1 cellular context compared by ENCODE assay signal in genomic region chr22:32623943-32624342, GRCh38.
TF ChIP-seq lines count a peak whose summit lies in the region.

No MANE protein-coding gene starts in this region.

TF ChIP-seq in HEK293, 187 proteins besides CTCF, POLR2A, EP300 and RAD21 (continued from another document):
- TF ChIP-seq, protein P1, sequence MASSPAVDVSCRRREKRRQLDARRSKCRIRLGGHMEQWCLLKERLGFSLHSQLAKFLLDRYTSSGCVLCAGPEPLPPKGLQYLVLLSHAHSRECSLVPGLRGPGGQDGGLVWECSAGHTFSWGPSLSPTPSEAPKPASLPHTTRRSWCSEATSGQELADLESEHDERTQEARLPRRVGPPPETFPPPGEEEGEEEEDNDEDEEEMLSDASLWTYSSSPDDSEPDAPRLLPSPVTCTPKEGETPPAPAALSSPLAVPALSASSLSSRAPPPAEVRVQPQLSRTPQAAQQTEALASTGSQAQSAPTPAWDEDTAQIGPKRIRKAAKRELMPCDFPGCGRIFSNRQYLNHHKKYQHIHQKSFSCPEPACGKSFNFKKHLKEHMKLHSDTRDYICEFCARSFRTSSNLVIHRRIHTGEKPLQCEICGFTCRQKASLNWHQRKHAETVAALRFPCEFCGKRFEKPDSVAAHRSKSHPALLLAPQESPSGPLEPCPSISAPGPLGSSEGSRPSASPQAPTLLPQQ (tag by site-specific recombination; IDR thresholded peaks at IDR 0.05) = peak; percentile 86
- TF ChIP-seq IKZF3 (tag by site-specific recombination; IDR thresholded peaks at IDR 0.05) = peak; percentile 44; the same call in 1 of the 2 replicates
- TF ChIP-seq HIC1 (tag by site-specific recombination; IDR thresholded peaks at IDR 0.05) = peak; percentile 84
- TF ChIP-seq, protein P2, sequence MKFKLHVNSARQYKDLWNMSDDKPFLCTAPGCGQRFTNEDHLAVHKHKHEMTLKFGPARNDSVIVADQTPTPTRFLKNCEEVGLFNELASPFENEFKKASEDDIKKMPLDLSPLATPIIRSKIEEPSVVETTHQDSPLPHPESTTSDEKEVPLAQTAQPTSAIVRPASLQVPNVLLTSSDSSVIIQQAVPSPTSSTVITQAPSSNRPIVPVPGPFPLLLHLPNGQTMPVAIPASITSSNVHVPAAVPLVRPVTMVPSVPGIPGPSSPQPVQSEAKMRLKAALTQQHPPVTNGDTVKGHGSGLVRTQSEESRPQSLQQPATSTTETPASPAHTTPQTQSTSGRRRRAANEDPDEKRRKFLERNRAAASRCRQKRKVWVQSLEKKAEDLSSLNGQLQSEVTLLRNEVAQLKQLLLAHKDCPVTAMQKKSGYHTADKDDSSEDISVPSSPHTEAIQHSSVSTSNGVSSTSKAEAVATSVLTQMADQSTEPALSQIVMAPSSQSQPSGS (tag by site-specific recombination; IDR thresholded peaks at IDR 0.05; ENCODE audit: low read depth) = peak; percentile 98
- peak; percentile 91 for TF ChIP-seq ZXDB (tag by site-specific recombination; IDR thresholded peaks at IDR 0.05)
- no peak for TF ChIP-seq ZNF404 (tag by site-specific recombination; IDR thresholded peaks at IDR 0.05)
- TF ChIP-seq KLF1 (tag by site-specific recombination; IDR thresholded peaks at IDR 0.05) = peak; percentile 36; the same call in 1 of the 2 replicates
- peak; percentile 95 for TF ChIP-seq GLIS1 (tag by site-specific recombination; IDR thresholded peaks at IDR 0.05)
- TF ChIP-seq, protein P3, sequence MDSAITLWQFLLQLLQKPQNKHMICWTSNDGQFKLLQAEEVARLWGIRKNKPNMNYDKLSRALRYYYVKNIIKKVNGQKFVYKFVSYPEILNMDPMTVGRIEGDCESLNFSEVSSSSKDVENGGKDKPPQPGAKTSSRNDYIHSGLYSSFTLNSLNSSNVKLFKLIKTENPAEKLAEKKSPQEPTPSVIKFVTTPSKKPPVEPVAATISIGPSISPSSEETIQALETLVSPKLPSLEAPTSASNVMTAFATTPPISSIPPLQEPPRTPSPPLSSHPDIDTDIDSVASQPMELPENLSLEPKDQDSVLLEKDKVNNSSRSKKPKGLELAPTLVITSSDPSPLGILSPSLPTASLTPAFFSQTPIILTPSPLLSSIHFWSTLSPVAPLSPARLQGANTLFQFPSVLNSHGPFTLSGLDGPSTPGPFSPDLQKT (IDR thresholded peaks at IDR 0.05; ENCODE audit: borderline replicate concordance, low read depth, low read length) = no peak
- TF ChIP-seq ZNF843 (tag by site-specific recombination; IDR thresholded peaks at IDR 0.05) = peak; percentile 60; the same call in 1 of the 2 replicates
- TF ChIP-seq, protein P4, sequence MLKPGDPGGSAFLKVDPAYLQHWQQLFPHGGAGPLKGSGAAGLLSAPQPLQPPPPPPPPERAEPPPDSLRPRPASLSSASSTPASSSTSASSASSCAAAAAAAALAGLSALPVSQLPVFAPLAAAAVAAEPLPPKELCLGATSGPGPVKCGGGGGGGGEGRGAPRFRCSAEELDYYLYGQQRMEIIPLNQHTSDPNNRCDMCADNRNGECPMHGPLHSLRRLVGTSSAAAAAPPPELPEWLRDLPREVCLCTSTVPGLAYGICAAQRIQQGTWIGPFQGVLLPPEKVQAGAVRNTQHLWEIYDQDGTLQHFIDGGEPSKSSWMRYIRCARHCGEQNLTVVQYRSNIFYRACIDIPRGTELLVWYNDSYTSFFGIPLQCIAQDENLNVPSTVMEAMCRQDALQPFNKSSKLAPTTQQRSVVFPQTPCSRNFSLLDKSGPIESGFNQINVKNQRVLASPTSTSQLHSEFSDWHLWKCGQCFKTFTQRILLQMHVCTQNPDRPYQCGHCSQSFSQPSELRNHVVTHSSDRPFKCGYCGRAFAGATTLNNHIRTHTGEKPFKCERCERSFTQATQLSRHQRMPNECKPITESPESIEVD (tag by site-specific recombination; IDR thresholded peaks at IDR 0.05) = peak; percentile 45; the same call in 1 of the 2 replicates
- peak; percentile 22; the same call in 1 of the 2 replicates for TF ChIP-seq ZNF518A (tag by site-specific recombination; conservative IDR thresholded peaks at IDR 0.05; ENCODE audit: low read depth)
- peak; percentile 63; the same call in 1 of the 2 replicates for TF ChIP-seq ZNF184 (tag by site-specific recombination; IDR thresholded peaks at IDR 0.05)
- peak; percentile 56; the same call in 1 of the 2 replicates for TF ChIP-seq ZSCAN23 (tag by site-specific recombination; IDR thresholded peaks at IDR 0.05)
- no peak for TF ChIP-seq ZBTB8A (tag by site-specific recombination; IDR thresholded peaks at IDR 0.05)
- peak; percentile 92 for TF ChIP-seq ZBTB17 (tag by site-specific recombination; IDR thresholded peaks at IDR 0.05)
- peak; percentile 79 for TF ChIP-seq SP7 (tag by site-specific recombination; IDR thresholded peaks at IDR 0.05)
- peak; percentile 68; the same call in 1 of the 2 replicates for TF ChIP-seq ZBTB48 (tag by site-specific recombination; IDR thresholded peaks at IDR 0.05)
- peak; percentile 23; the same call in 1 of the 2 replicates for TF ChIP-seq TRIM28 (IDR thresholded peaks at IDR 0.05; ENCODE audit: borderline replicate concordance, low read length)
- peak; percentile 63 for TF ChIP-seq FEZF1 (tag by site-specific recombination; IDR thresholded peaks at IDR 0.05)
- peak; percentile 83; the same call in 1 of the 2 replicates for TF ChIP-seq ZNF660 (tag by site-specific recombination; IDR thresholded peaks at IDR 0.05)
- peak; percentile 79 for TF ChIP-seq KLF8 (tag by site-specific recombination; IDR thresholded peaks at IDR 0.05)
- peak; percentile 55 for TF ChIP-seq OSR2 (tag by site-specific recombination; IDR thresholded peaks at IDR 0.05)
- TF ChIP-seq, protein P5, sequence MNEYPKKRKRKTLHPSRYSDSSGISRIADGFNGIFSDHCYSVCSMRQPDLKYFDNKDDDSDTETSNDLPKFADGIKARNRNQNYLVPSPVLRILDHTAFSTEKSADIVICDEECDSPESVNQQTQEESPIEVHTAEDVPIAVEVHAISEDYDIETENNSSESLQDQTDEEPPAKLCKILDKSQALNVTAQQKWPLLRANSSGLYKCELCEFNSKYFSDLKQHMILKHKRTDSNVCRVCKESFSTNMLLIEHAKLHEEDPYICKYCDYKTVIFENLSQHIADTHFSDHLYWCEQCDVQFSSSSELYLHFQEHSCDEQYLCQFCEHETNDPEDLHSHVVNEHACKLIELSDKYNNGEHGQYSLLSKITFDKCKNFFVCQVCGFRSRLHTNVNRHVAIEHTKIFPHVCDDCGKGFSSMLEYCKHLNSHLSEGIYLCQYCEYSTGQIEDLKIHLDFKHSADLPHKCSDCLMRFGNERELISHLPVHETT (tag by site-specific recombination; IDR thresholded peaks at IDR 0.05) = peak; percentile 89; the same call in 1 of the 2 replicates
- TF ChIP-seq ZBTB21 (tag by site-specific recombination; IDR thresholded peaks at IDR 0.05) = peak; percentile 96
- TF ChIP-seq ZNF394 (tag by site-specific recombination; IDR thresholded peaks at IDR 0.05; ENCODE audit: borderline replicate concordance) = peak; percentile 16; the same call in 1 of the 2 replicates
- no peak for TF ChIP-seq ZNF391 (tag by site-specific recombination; IDR thresholded peaks at IDR 0.05; ENCODE audit: borderline replicate concordance, low read depth)
- TF ChIP-seq ZNF629 (tag by site-specific recombination; IDR thresholded peaks at IDR 0.05) = peak; percentile 98
- TF ChIP-seq ZNF560 (tag by site-specific recombination; IDR thresholded peaks at IDR 0.05; ENCODE audit: borderline replicate concordance) = no peak
- TF ChIP-seq BCL11A (tag by site-specific recombination; IDR thresholded peaks at IDR 0.05; ENCODE audit: low read depth) = peak; percentile 81; the same call in 1 of the 2 replicates
- TF ChIP-seq ZIC2 (tag by site-specific recombination; IDR thresholded peaks at IDR 0.05) = peak; percentile 87
- TF ChIP-seq ZNF350 (tag by site-specific recombination; IDR thresholded peaks at IDR 0.05) = no peak
- TF ChIP-seq, protein P6, sequence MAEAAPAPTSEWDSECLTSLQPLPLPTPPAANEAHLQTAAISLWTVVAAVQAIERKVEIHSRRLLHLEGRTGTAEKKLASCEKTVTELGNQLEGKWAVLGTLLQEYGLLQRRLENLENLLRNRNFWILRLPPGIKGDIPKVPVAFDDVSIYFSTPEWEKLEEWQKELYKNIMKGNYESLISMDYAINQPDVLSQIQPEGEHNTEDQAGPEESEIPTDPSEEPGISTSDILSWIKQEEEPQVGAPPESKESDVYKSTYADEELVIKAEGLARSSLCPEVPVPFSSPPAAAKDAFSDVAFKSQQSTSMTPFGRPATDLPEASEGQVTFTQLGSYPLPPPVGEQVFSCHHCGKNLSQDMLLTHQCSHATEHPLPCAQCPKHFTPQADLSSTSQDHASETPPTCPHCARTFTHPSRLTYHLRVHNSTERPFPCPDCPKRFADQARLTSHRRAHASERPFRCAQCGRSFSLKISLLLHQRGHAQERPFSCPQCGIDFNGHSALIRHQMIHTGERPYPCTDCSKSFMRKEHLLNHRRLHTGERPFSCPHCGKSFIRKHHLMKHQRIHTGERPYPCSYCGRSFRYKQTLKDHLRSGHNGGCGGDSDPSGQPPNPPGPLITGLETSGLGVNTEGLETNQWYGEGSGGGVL (tag by site-specific recombination; IDR thresholded peaks at IDR 0.05) = peak; percentile 82
- peak; percentile 54; the same call in 1 of the 2 replicates for TF ChIP-seq KLF16 (tag by site-specific recombination; IDR thresholded peaks at IDR 0.05)
- peak; percentile 84 for TF ChIP-seq ZFP69B (tag by site-specific recombination; IDR thresholded peaks at IDR 0.05)
- peak; percentile 75 for TF ChIP-seq ZNF558 (tag by site-specific recombination; IDR thresholded peaks at IDR 0.05)
- TF ChIP-seq ZNF623 (tag by site-specific recombination; IDR thresholded peaks at IDR 0.05) = peak; percentile 16; the same call in 1 of the 2 replicates
- TF ChIP-seq, protein P7, sequence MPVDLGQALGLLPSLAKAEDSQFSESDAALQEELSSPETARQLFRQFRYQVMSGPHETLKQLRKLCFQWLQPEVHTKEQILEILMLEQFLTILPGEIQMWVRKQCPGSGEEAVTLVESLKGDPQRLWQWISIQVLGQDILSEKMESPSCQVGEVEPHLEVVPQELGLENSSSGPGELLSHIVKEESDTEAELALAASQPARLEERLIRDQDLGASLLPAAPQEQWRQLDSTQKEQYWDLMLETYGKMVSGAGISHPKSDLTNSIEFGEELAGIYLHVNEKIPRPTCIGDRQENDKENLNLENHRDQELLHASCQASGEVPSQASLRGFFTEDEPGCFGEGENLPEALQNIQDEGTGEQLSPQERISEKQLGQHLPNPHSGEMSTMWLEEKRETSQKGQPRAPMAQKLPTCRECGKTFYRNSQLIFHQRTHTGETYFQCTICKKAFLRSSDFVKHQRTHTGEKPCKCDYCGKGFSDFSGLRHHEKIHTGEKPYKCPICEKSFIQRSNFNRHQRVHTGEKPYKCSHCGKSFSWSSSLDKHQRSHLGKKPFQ (tag by site-specific recombination; IDR thresholded peaks at IDR 0.05) = peak; percentile 55; the same call in 1 of the 2 replicates
- peak; percentile 95 for TF ChIP-seq MZF1 (tag by site-specific recombination; IDR thresholded peaks at IDR 0.05; ENCODE audit: borderline replicate concordance)
